1 cellular context compared by ENCODE assay signal in genomic region chr5:160119905-160120266, GRCh38.
A peak's percentile ranks its signal among the peaks of the same experiment; 100 is the strongest.
TF ChIP-seq lines count a peak whose summit lies in the region.

No MANE protein-coding gene starts in this region.

TF ChIP-seq in K562, 482 proteins besides CTCF, POLR2A, EP300 and RAD21 (continued from another document):
- TF ChIP-seq MGA (IDR thresholded peaks at IDR 0.05) (peak; percentile 4; the same call in 1 of the 2 replicates), THRAP3 (IDR thresholded peaks at IDR 0.05; ENCODE audit: borderline replicate concordance) (no peak), ELF2 (CRISPR knock-in tag; IDR thresholded peaks at IDR 0.05) (no peak), PHB2 (IDR thresholded peaks at IDR 0.05; ENCODE audit: low read depth) (no peak), SMC3 (conservative IDR thresholded peaks at IDR 0.05; ENCODE audit: insufficient read depth, low read depth, low read length) (no peak), ZNF764 (CRISPR knock-in tag; IDR thresholded peaks at IDR 0.05; ENCODE audit: low read depth) (no peak), PHF21A (IDR thresholded peaks at IDR 0.05; ENCODE audit: borderline replicate concordance, low read depth) (peak; percentile 100), KDM1A (IDR thresholded peaks at IDR 0.05) (peak; percentile 99), TCF7L2 (IDR thresholded peaks at IDR 0.05; ENCODE audit: low read depth, low read length) (no peak), ZFP36 (IDR thresholded peaks at IDR 0.05; ENCODE audit: low read depth, low read length, partially characterized antibody) (no peak), CBX3 (IDR thresholded peaks at IDR 0.05; ENCODE audit: borderline replicate concordance in 1 of 2, low read length in 2 of 2) (no peak), ZNF584 (CRISPR knock-in tag; IDR thresholded peaks at IDR 0.05; ENCODE audit: low read depth) (no peak), NRF1 (conservative IDR thresholded peaks at IDR 0.05 in 1 of 2, IDR thresholded peaks at IDR 0.05 in 1 of 2) (peak in 1 of 2 experiments; percentile 9; a peak in 1 of 4 replicates), ZC3H4 (CRISPR knock-in tag; IDR thresholded peaks at IDR 0.05; ENCODE audit: borderline replicate concordance) (no peak), KLF10 (CRISPR knock-in tag; IDR thresholded peaks at IDR 0.05) (no peak), PPARD (CRISPR knock-in tag; IDR thresholded peaks at IDR 0.05) (no peak), ARID4B (CRISPR knock-in tag; IDR thresholded peaks at IDR 0.05) (no peak), HDAC2 (IDR thresholded peaks at IDR 0.05) (peak; percentile 99)
